In the genomic region with DNA sequence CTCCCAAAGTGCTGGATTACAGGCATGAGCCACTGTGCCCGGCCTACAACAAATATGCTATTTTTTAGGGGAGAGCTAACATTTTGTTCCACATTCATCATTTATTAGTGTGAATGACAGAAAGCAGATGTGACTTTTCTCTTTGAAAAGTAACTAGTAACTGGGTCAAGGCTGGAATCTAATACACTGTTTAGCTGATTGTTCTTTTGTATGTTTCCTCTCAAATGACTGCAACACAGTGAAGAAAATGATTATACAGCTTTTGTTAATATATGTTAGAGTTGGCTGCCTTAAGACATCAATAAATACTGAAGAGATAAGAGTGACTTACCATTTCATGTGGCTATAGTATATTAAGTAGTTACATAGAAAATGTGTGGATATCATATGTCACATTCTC, we compare ENCODE assay signal across 28 cellular contexts.
"Had no signal": no experiment of that assay in that cellular context is flagged by ENCODE, and none has a peak within 500 bp of the region (broad histone marks: within the 10 kb centered on the region; RNA-seq: fewer than 3 reads in every experiment).

No MANE protein-coding gene starts in this region.

- H3K27ac Mint-ChIP-seq: natural killer cell treated with Interleukin-12 subunit alpha and Interleukin-12 subunit beta and Interleukin-15 and Interleukin-18, amount 100 ng/mL, for 72 hours; progenitor cell of endocrine pancreas; stimulated activated effector memory CD8-positive, alpha-beta T cell treated with anti-CD3 and anti-CD28 coated beads, Interleukin-12 subunit alpha, Interleukin-12 subunit beta, amount 100 ng/mL, for 72 hours; stimulated activated naive B cell treated with anti-CD40 and anti-IgM and Interleukin-4, amounts not matched to agents 10 μg/mL and 1 μg/mL and 100 μg/mL, for 72 hours; stimulated activated naive CD8-positive, alpha-beta T cell treated with anti-CD3 and anti-CD28 coated beads, Interleukin-15, Interleukin-2, amounts not matched to agents 100 ng/mL and 50 ng/mL, for 24 hours; type B pancreatic cell had no signal

- H3K27me3 ChIP-seq: neutrophil, right lobe of liver, sigmoid colon, stomach, tibial artery, transverse colon, upper lobe of right lung, uterus had no signal

- H3K4me1 Mint-ChIP-seq: neural crest cell had no signal

- H3K4me3 Mint-ChIP-seq: naive thymus-derived CD8-positive, alpha-beta T cell; natural killer cell treated with Interleukin-12 subunit alpha and Interleukin-12 subunit beta and Interleukin-15 and Interleukin-18, amount 100 ng/mL, for 72 hours; nephron progenitor cell; neural crest cell; stimulated activated effector memory CD8-positive, alpha-beta T cell treated with anti-CD3 and anti-CD28 coated beads, Interleukin-12 subunit alpha, Interleukin-12 subunit beta, amount 100 ng/mL, for 72 hours; stimulated activated naive B cell treated with anti-CD40 and anti-IgM and Interleukin-4, amounts not matched to agents 10 μg/mL and 1 μg/mL and 100 μg/mL, for 72 hours; stimulated activated naive CD8-positive, alpha-beta T cell treated with anti-CD3 and anti-CD28 coated beads, Interleukin-15, Interleukin-2, amounts not matched to agents 100 ng/mL and 50 ng/mL, for 24 hours; type B pancreatic cell had no signal

- H3K27me3 Mint-ChIP-seq: naive thymus-derived CD8-positive, alpha-beta T cell; natural killer cell treated with Interleukin-12 subunit alpha and Interleukin-12 subunit beta and Interleukin-15 and Interleukin-18, amount 100 ng/mL, for 72 hours; progenitor cell of endocrine pancreas; stimulated activated naive B cell treated with anti-CD40 and anti-IgM and Interleukin-4, amounts not matched to agents 10 μg/mL and 1 μg/mL and 100 μg/mL, for 72 hours; stimulated activated naive CD8-positive, alpha-beta T cell treated with anti-CD3 and anti-CD28 coated beads, Interleukin-15, Interleukin-2, amounts not matched to agents 100 ng/mL and 50 ng/mL, for 24 hours; type B pancreatic cell had no signal

- H3K4me1 ChIP-seq: parathyroid adenoma, sigmoid colon, tibial artery, uterus had no signal

- H3K27ac ChIP-seq: neutrophil, parathyroid adenoma, psoas muscle, right lobe of liver, sigmoid colon, stomach, tibial artery, transverse colon, upper lobe of right lung, uterus had no signal

- H3K36me3 ChIP-seq: uterus had no signal

- FAIRE-seq: small intestine had no signal

- DNase-seq: naive thymus-derived CD8-positive, alpha-beta T cell; nephron progenitor cell; nucleus accumbens; posterior cingulate gyrus; psoas muscle; right cardiac atrium; right lobe of liver; sigmoid colon; small intestine; stimulated activated CD4-positive, alpha-beta T cell treated with anti-CD3 and anti-CD28 coated beads, Interleukin-15, amount 100 ng/mL, for 24 hours; stimulated activated CD4-positive, alpha-beta T cell treated with anti-CD3 and anti-CD28 coated beads, Interleukin-2, amount 100 ng/mL, for 24 hours; stimulated activated CD4-positive, alpha-beta T cell treated with anti-CD3 and anti-CD28 coated beads, Interleukin-2, amount 100 ng/mL, for 48 hours; stimulated activated CD4-positive, alpha-beta T cell treated with anti-CD3 and anti-CD28 coated beads, Interleukin-4, amount 100 ng/mL, for 24 hours; stimulated activated naive B cell treated with anti-CD40 and anti-IgM and Interleukin-4, amounts not matched to agents 10 μg/mL and 1 μg/mL and 100 μg/mL, for 72 hours; stimulated activated naive CD4-positive, alpha-beta T cell treated with Interleukin-2 at 50 U/mL for 16 hours; stomach; tibial artery; transverse colon; upper lobe of right lung; uterus had no signal

- ATAC-seq: naive thymus-derived CD8-positive, alpha-beta T cell; natural killer cell treated with Interleukin-12 subunit alpha and Interleukin-12 subunit beta and Interleukin-15 and Interleukin-18, amount 100 ng/mL, for 72 hours; psoas muscle; right cardiac atrium; right lobe of liver; stimulated activated effector memory CD8-positive, alpha-beta T cell treated with anti-CD3 and anti-CD28 coated beads, Interleukin-12 subunit alpha, Interleukin-12 subunit beta, amount 100 ng/mL, for 72 hours; stimulated activated naive B cell treated with anti-CD40 and anti-IgM and Interleukin-4, amounts not matched to agents 10 μg/mL and 1 μg/mL and 100 μg/mL, for 72 hours; upper lobe of right lung had no signal

- H3K4me3 ChIP-seq: psoas muscle, right lobe of liver, sigmoid colon, stomach, tibial artery, transverse colon, upper lobe of right lung, uterus had no signal

- H3K9me3 ChIP-seq: neutrophil, psoas muscle, right lobe of liver, sigmoid colon, stomach, tibial artery, transverse colon, upper lobe of right lung, uterus had no signal
